ENCODE assay signal across 1 cellular context in the genomic region with DNA sequence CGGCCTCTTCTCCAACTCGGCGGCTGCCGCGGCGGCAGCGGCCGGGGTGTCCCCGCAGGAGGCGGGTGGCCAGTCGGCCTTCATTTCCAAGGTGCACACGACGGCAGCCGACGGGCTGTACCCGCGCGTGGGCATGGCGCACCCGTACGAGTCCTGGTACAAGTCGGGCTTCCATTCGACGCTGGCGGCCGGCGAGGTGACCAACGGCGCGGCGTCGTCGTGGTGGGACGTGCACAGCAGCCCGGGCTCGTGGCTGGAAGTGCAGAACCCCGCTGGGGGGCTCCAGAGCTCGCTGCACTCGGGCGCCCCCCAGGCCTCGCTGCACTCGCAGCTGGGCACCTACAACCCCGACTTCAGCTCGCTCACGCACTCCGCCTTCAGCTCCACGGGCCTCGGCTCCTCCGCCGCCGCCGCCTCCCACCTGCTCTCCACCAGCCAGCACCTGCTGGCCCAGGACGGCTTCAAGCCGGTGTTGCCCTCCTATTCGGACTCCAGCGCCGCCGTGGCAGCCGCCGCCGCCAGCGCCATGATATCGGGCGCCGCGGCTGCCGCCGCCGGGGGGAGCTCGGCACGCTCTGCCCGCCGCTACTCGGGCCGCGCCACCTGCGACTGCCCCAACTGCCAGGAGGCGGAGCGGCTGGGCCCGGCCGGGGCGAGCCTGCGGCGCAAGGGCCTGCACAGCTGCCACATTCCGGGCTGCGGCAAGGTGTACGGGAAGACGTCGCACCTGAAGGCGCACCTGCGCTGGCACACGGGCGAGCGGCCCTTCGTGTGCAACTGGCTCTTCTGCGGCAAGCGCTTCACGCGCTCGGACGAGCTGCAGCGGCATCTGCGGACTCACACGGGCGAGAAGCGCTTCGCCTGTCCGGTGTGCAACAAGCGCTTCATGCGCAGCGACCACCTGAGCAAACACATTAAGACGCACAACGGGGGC.
TF ChIP-seq lines count a peak whose summit lies in the region.

No MANE protein-coding gene starts in this region.

TF ChIP-seq in K562, 482 proteins besides CTCF, POLR2A, EP300 and RAD21 (continued from another document and continues in another):
- TF ChIP-seq, protein P1, sequence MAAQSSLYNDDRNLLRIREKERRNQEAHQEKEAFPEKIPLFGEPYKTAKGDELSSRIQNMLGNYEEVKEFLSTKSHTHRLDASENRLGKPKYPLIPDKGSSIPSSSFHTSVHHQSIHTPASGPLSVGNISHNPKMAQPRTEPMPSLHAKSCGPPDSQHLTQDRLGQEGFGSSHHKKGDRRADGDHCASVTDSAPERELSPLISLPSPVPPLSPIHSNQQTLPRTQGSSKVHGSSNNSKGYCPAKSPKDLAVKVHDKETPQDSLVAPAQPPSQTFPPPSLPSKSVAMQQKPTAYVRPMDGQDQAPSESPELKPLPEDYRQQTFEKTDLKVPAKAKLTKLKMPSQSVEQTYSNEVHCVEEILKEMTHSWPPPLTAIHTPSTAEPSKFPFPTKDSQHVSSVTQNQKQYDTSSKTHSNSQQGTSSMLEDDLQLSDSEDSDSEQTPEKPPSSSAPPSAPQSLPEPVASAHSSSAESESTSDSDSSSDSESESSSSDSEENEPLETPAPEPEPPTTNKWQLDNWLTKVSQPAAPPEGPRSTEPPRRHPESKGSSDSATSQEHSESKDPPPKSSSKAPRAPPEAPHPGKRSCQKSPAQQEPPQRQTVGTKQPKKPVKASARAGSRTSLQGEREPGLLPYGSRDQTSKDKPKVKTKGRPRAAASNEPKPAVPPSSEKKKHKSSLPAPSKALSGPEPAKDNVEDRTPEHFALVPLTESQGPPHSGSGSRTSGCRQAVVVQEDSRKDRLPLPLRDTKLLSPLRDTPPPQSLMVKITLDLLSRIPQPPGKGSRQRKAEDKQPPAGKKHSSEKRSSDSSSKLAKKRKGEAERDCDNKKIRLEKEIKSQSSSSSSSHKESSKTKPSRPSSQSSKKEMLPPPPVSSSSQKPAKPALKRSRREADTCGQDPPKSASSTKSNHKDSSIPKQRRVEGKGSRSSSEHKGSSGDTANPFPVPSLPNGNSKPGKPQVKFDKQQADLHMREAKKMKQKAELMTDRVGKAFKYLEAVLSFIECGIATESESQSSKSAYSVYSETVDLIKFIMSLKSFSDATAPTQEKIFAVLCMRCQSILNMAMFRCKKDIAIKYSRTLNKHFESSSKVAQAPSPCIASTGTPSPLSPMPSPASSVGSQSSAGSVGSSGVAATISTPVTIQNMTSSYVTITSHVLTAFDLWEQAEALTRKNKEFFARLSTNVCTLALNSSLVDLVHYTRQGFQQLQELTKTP (IDR thresholded peaks at IDR 0.05; ENCODE audit: low read depth in 1 of 2, partially characterized antibody in 2 of 2), result no peak
- TF ChIP-seq SIN3B (IDR thresholded peaks at IDR 0.05; ENCODE audit: low read depth), result 0 out of 2 replicates have a peak, but pooled peaks have one; percentile 6
- TF ChIP-seq, protein P2, sequence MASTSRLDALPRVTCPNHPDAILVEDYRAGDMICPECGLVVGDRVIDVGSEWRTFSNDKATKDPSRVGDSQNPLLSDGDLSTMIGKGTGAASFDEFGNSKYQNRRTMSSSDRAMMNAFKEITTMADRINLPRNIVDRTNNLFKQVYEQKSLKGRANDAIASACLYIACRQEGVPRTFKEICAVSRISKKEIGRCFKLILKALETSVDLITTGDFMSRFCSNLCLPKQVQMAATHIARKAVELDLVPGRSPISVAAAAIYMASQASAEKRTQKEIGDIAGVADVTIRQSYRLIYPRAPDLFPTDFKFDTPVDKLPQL (IDR thresholded peaks at IDR 0.05; ENCODE audit: extremely low read depth, insufficient read length), result no peak
- no peak for TF ChIP-seq DIDO1 (tag; IDR thresholded peaks at IDR 0.05; ENCODE audit: low read depth)
- TF ChIP-seq HMGN3 (IDR thresholded peaks at IDR 0.05; ENCODE audit: borderline replicate concordance, extremely low read depth, insufficient read length, low read depth, low read length), result no peak
- TF ChIP-seq ZNF384 (IDR thresholded peaks at IDR 0.05; ENCODE audit: low read depth, low read length), result no peak
- TF ChIP-seq PHF21A (IDR thresholded peaks at IDR 0.05; ENCODE audit: borderline replicate concordance, low read depth), result 0 out of 2 replicates have a peak, but pooled peaks have one; percentile 24
- peak; percentile 41; the same call in 1 of the 2 replicates for TF ChIP-seq ZNF583 (CRISPR knock-in tag; IDR thresholded peaks at IDR 0.05)
- TF ChIP-seq SAFB2 (IDR thresholded peaks at IDR 0.05; ENCODE audit: borderline replicate concordance, low read depth, low read length, severe bottlenecking), result no peak
- no peak for TF ChIP-seq MCM3 (IDR thresholded peaks at IDR 0.05)
- peak; percentile 76 for TF ChIP-seq FIP1L1 (IDR thresholded peaks at IDR 0.05; ENCODE audit: low read depth, low read length, poor library complexity, severe bottlenecking)
- no peak for TF ChIP-seq HNRNPK (IDR thresholded peaks at IDR 0.05; ENCODE audit: low read depth, low read length, poor library complexity, severe bottlenecking)
- TF ChIP-seq ZNF133 (CRISPR knock-in tag; IDR thresholded peaks at IDR 0.05), result no peak
- TF ChIP-seq, protein P3, sequence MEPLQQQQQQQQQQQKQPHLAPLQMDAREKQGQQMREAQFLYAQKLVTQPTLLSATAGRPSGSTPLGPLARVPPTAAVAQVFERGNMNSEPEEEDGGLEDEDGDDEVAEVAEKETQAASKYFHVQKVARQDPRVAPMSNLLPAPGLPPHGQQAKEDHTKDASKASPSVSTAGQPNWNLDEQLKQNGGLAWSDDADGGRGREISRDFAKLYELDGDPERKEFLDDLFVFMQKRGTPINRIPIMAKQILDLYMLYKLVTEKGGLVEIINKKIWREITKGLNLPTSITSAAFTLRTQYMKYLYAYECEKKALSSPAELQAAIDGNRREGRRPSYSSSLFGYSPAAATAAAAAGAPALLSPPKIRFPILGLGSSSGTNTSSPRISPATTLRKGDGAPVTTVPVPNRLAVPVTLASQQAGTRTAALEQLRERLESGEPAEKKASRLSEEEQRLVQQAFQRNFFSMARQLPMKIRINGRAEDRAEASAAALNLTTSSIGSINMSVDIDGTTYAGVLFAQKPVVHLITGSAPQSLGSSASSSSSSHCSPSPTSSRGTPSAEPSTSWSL (CRISPR knock-in tag; IDR thresholded peaks at IDR 0.05; ENCODE audit: borderline replicate concordance), result no peak
- peak in 2 of 3 experiments; percentile 57 to 63 for TF ChIP-seq YY1 (IDR thresholded peaks at IDR 0.05; ENCODE audit: borderline replicate concordance in 1 of 3, control insufficient read depth in 1 of 3, extremely low read depth in 1 of 3, insufficient read depth in 3 of 3, insufficient read length in 1 of 3, insufficient replicate concordance in 2 of 3, low read depth in 1 of 3, low read length in 2 of 3)
- TF ChIP-seq RBM34 (IDR thresholded peaks at IDR 0.05; ENCODE audit: borderline replicate concordance, insufficient read depth, low read length), result no peak
- TF ChIP-seq CBFB (CRISPR knock-in tag; IDR thresholded peaks at IDR 0.05), result peak; percentile 12
- no peak for TF ChIP-seq SIX5 (IDR thresholded peaks at IDR 0.05; ENCODE audit: borderline replicate concordance in 1 of 2, insufficient read depth in 1 of 2, low read depth in 1 of 2, low read length in 2 of 2)
- TF ChIP-seq, protein P4, sequence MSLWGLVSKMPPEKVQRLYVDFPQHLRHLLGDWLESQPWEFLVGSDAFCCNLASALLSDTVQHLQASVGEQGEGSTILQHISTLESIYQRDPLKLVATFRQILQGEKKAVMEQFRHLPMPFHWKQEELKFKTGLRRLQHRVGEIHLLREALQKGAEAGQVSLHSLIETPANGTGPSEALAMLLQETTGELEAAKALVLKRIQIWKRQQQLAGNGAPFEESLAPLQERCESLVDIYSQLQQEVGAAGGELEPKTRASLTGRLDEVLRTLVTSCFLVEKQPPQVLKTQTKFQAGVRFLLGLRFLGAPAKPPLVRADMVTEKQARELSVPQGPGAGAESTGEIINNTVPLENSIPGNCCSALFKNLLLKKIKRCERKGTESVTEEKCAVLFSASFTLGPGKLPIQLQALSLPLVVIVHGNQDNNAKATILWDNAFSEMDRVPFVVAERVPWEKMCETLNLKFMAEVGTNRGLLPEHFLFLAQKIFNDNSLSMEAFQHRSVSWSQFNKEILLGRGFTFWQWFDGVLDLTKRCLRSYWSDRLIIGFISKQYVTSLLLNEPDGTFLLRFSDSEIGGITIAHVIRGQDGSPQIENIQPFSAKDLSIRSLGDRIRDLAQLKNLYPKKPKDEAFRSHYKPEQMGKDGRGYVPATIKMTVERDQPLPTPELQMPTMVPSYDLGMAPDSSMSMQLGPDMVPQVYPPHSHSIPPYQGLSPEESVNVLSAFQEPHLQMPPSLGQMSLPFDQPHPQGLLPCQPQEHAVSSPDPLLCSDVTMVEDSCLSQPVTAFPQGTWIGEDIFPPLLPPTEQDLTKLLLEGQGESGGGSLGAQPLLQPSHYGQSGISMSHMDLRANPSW (CRISPR knock-in tag; IDR thresholded peaks at IDR 0.05), result no peak
- no peak for TF ChIP-seq HCFC1 (IDR thresholded peaks at IDR 0.05; ENCODE audit: low read depth, low read length)
- TF ChIP-seq ZNF274 (IDR thresholded peaks at IDR 0.05; ENCODE audit: borderline replicate concordance, low read depth, low read length), result no peak
- TF ChIP-seq SIRT6 (IDR thresholded peaks at IDR 0.05; ENCODE audit: low read depth, low read length), result no peak
- TF ChIP-seq ZNF717 (CRISPR knock-in tag; IDR thresholded peaks at IDR 0.05), result no peak
- TF ChIP-seq NCOR1 (IDR thresholded peaks at IDR 0.05), result no peak
- no peak for TF ChIP-seq SMARCC2 (IDR thresholded peaks at IDR 0.05; ENCODE audit: low read depth)
- TF ChIP-seq, protein P5, sequence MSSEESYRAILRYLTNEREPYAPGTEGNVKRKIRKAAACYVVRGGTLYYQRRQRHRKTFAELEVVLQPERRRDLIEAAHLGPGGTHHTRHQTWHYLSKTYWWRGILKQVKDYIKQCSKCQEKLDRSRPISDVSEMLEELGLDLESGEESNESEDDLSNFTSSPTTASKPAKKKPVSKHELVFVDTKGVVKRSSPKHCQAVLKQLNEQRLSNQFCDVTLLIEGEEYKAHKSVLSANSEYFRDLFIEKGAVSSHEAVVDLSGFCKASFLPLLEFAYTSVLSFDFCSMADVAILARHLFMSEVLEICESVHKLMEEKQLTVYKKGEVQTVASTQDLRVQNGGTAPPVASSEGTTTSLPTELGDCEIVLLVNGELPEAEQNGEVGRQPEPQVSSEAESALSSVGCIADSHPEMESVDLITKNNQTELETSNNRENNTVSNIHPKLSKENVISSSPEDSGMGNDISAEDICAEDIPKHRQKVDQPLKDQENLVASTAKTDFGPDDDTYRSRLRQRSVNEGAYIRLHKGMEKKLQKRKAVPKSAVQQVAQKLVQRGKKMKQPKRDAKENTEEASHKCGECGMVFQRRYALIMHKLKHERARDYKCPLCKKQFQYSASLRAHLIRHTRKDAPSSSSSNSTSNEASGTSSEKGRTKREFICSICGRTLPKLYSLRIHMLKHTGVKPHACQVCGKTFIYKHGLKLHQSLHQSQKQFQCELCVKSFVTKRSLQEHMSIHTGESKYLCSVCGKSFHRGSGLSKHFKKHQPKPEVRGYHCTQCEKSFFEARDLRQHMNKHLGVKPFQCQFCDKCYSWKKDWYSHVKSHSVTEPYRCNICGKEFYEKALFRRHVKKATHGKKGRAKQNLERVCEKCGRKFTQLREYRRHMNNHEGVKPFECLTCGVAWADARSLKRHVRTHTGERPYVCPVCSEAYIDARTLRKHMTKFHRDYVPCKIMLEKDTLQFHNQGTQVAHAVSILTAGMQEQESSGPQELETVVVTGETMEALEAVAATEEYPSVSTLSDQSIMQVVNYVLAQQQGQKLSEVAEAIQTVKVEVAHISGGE (CRISPR knock-in tag; IDR thresholded peaks at IDR 0.05), result no peak
- TF ChIP-seq CHD4 (IDR thresholded peaks at IDR 0.05; ENCODE audit: insufficient read depth, insufficient replicate concordance, low read depth, low read length, poor library complexity, severe bottlenecking), result no peak
- peak; percentile 66 for TF ChIP-seq HNRNPLL (IDR thresholded peaks at IDR 0.05; ENCODE audit: low read depth, low read length, poor library complexity, severe bottlenecking)
- TF ChIP-seq RB1 (IDR thresholded peaks at IDR 0.05; ENCODE audit: low read depth), result peak; percentile 74; the same call in 1 of the 2 replicates
- TF ChIP-seq, protein P6, sequence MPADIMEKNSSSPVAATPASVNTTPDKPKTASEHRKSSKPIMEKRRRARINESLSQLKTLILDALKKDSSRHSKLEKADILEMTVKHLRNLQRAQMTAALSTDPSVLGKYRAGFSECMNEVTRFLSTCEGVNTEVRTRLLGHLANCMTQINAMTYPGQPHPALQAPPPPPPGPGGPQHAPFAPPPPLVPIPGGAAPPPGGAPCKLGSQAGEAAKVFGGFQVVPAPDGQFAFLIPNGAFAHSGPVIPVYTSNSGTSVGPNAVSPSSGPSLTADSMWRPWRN (IDR thresholded peaks at IDR 0.05; ENCODE audit: low read depth), result no peak
- no peak for TF ChIP-seq MEF2A (IDR thresholded peaks at IDR 0.05; ENCODE audit: control insufficient read depth, low read depth, low read length)
- no peak for TF ChIP-seq ZNF174 (CRISPR knock-in tag; IDR thresholded peaks at IDR 0.05)
- no peak for TF ChIP-seq KLF10 (CRISPR knock-in tag; IDR thresholded peaks at IDR 0.05)
- TF ChIP-seq RAD51 (IDR thresholded peaks at IDR 0.05; ENCODE audit: borderline replicate concordance, low read depth), result no peak
- TF ChIP-seq, protein P7, sequence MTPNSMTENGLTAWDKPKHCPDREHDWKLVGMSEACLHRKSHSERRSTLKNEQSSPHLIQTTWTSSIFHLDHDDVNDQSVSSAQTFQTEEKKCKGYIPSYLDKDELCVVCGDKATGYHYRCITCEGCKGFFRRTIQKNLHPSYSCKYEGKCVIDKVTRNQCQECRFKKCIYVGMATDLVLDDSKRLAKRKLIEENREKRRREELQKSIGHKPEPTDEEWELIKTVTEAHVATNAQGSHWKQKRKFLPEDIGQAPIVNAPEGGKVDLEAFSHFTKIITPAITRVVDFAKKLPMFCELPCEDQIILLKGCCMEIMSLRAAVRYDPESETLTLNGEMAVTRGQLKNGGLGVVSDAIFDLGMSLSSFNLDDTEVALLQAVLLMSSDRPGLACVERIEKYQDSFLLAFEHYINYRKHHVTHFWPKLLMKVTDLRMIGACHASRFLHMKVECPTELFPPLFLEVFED (CRISPR knock-in tag; conservative IDR thresholded peaks at IDR 0.05), result no peak
- TF ChIP-seq FOS (IDR thresholded peaks at IDR 0.05; ENCODE audit: extremely low read depth, insufficient read length), result no peak
- TF ChIP-seq LCOR (CRISPR knock-in tag; IDR thresholded peaks at IDR 0.05), result 0 out of 2 replicates have a peak, but pooled peaks have one; percentile 24
- TF ChIP-seq ESRRA (IDR thresholded peaks at IDR 0.05; ENCODE audit: borderline replicate concordance, low read depth), result no peak
- TF ChIP-seq NR2C1 (IDR thresholded peaks at IDR 0.05), result no peak
- TF ChIP-seq NR2C1 (tag; IDR thresholded peaks at IDR 0.05), result no peak
- TF ChIP-seq ZNF121 (CRISPR knock-in tag; conservative IDR thresholded peaks at IDR 0.05), result 0 out of 2 replicates have a peak, but pooled peaks have one; percentile 3
- TF ChIP-seq HMG20B (CRISPR knock-in tag; IDR thresholded peaks at IDR 0.05), result no peak
- no peak for TF ChIP-seq PTBP1 (IDR thresholded peaks at IDR 0.05; ENCODE audit: low read depth, low read length)
